ENCODE assay signal across 22 cellular contexts in genomic region chr12:84069699-84070098, GRCh38.
DNase-seq lines count a peak whose midpoint lies in the region; ATAC-seq and TF ChIP-seq lines count a peak whose summit lies in the region.
"Had no signal": no experiment of that assay in that cellular context is flagged by ENCODE, and none has a peak within 500 bp of the region (broad histone marks: within the 10 kb centered on the region; RNA-seq: fewer than 3 reads in every experiment).

No MANE protein-coding gene starts in this region.

- no peak overlapping the region for H2AFZ ChIP-seq in mesenchymal stem cell (ENCODE audit: low read depth, low read length)
- H2AFZ ChIP-seq: GM23338 had no signal

- H3K36me3 ChIP-seq in brain microvascular endothelial cell (replicated peaks) (no peaks in the 10 kb centered on the region), mesenchymal stem cell (ENCODE audit: control insufficient read depth in 1 of 2, insufficient read depth in 2 of 2, low read depth in 1 of 2, low read length in 2 of 2) (no peaks in the 10 kb centered on the region), upper lobe of left lung (no peaks in the 10 kb centered on the region), left ventricle myocardium inferior (no peaks in the 10 kb centered on the region)
- H3K36me3 ChIP-seq: BE2C had no signal

- no peak overlapping the region for H2BK5ac ChIP-seq in mesenchymal stem cell (ENCODE audit: low read depth, low read length, poor library complexity, severe bottlenecking)

- no peak overlapping the region for H3K14ac ChIP-seq in mesenchymal stem cell (ENCODE audit: low read length in 2 of 2)

- WGBS in mesenchymal stem cell = no CpG with 5 or more reads among the region's 1 CpG
- WGBS in upper lobe of left lung, 2 donors = 79 to 84% methylated on average over 1 of the region's 1 CpG

- H3K4me1 ChIP-seq in mesenchymal stem cell (ENCODE audit: control insufficient read depth, insufficient read depth, low read depth, low read length) (no peaks in the 10 kb centered on the region), upper lobe of left lung (no peaks in the 10 kb centered on the region), left ventricle myocardium inferior (no peaks in the 10 kb centered on the region)

- no peak overlapping the region for H4K91ac ChIP-seq in mesenchymal stem cell (ENCODE audit: low read length)

- peaks cover 5% of the 10 kb centered on the region; the same call in 1 of the 2 replicates for H3K36me3 Mint-ChIP-seq in HFFc6 (ENCODE audit: low read depth)
- H3K36me3 Mint-ChIP-seq: CD8-positive, alpha-beta memory T cell had no signal

- no peak overlapping the region for H3K4me2 ChIP-seq in mesenchymal stem cell (ENCODE audit: low read length, poor library complexity, severe bottlenecking)
- H3K4me2 ChIP-seq: GM23338 had no signal

- no peaks in the 10 kb centered on the region for H3K9me3 Mint-ChIP-seq in HFFc6
- H3K9me3 Mint-ChIP-seq: GM23338; T-helper 1 cell treated with Interleukin-12 subunit alpha and Interleukin-12 subunit beta and Interleukin-4 antibody, amounts not matched to agents 30 μg/mL and 1 μg/mL, for 36 hours had no signal

- intact Hi-C loops in left ventricle myocardium inferior (cut with micrococcal nuclease) = no loop called here

- H3K27me3 Mint-ChIP-seq in HFFc6 (ENCODE audit: insufficient read depth) = no peaks in the 10 kb centered on the region
- H3K27me3 Mint-ChIP-seq: CD8-positive, alpha-beta memory T cell had no signal

- no peak overlapping the region for H4K8ac ChIP-seq in mesenchymal stem cell (ENCODE audit: low read length)

- TF ChIP-seq POLR2A in upper lobe of left lung (IDR thresholded peaks at IDR 0.05) = no peak

- H3K9ac ChIP-seq in mesenchymal stem cell (ENCODE audit: low read length) = peak overlapping the region; percentile 67

- no peak overlapping the region for H2BK120ac ChIP-seq in mesenchymal stem cell (ENCODE audit: low read depth, low read length)

- H2AK5ac ChIP-seq in mesenchymal stem cell (ENCODE audit: low read length, severe bottlenecking) = no peak overlapping the region

- H3K27me3 ChIP-seq in brain microvascular endothelial cell (replicated peaks) (no peaks in the 10 kb centered on the region), mesenchymal stem cell (ENCODE audit: control insufficient read depth in 1 of 2, insufficient read depth in 1 of 2, low read length in 2 of 2) (no peaks in the 10 kb centered on the region), upper lobe of left lung (no peaks in the 10 kb centered on the region), left ventricle myocardium inferior (ENCODE audit: low read depth) (no peaks in the 10 kb centered on the region)
- H3K27me3 ChIP-seq: BE2C had no signal

- peak overlapping the region; percentile 70; the same call in 1 of the 2 replicates for H3K4me3 Mint-ChIP-seq in HFFc6
- H3K4me3 Mint-ChIP-seq: CD8-positive, alpha-beta memory T cell; GM23338; T-helper 1 cell treated with Interleukin-12 subunit alpha and Interleukin-12 subunit beta and Interleukin-4 antibody, amounts not matched to agents 30 μg/mL and 1 μg/mL, for 36 hours had no signal

- no peaks in the 10 kb centered on the region for H3K9me3 ChIP-seq in mesenchymal stem cell (ENCODE audit: control insufficient read depth, low read length)
- no peaks in the 10 kb centered on the region for H3K9me3 ChIP-seq in upper lobe of left lung
- peaks cover 7% of the 10 kb centered on the region for H3K9me3 ChIP-seq in left ventricle myocardium inferior (replicated peaks)
- H3K9me3 ChIP-seq: BE2C had no signal

- no peaks in the 10 kb centered on the region for H3K79me1 ChIP-seq in mesenchymal stem cell (replicated peaks; ENCODE audit: low read length, poor library complexity, severe bottlenecking)

- peak; percentile 87 for DNase-seq in EH (ENCODE audit: low read depth)
- peak; percentile 26 for DNase-seq in HFFc6
- no peak for DNase-seq in brain microvascular endothelial cell
- DNase-seq in mesenchymal stem cell = peak; percentile 14
- no peak for DNase-seq in upper lobe of left lung
- no peak for DNase-seq in left ventricle myocardium inferior
- DNase-seq: ACHN; BE2C; CD8-positive, alpha-beta memory T cell; DMS53; KG1; MV-4-11; NCI-H187; NCI-H2107; NCI-H2227 treated with DMSO at 0.1 percent for 48 hours; NCI-H524; SHP77 treated with DMSO at 0.1 percent for 48 hours had no signal

- no peak overlapping the region for H3K4ac ChIP-seq in mesenchymal stem cell (ENCODE audit: low read depth in 1 of 2, low read length in 2 of 2)

- peaks cover 40% of the 10 kb centered on the region for H3K4me1 Mint-ChIP-seq in HFFc6 (ENCODE audit: low read depth)
- H3K4me1 Mint-ChIP-seq: CD8-positive, alpha-beta memory T cell; GM23338 had no signal

- no peak overlapping the region for H2BK12ac ChIP-seq in mesenchymal stem cell (ENCODE audit: low read length in 2 of 2)

- in situ Hi-C loops in brain microvascular endothelial cell (cut with HindIII; ENCODE audit: low pct_ligation_motif_present, low sequenced_read_pairs) = no loop called here

- no peak for TF ChIP-seq CTCF in HFFc6 (IDR thresholded peaks at IDR 0.05)
- TF ChIP-seq CTCF in brain microvascular endothelial cell (IDR thresholded peaks at IDR 0.05; ENCODE audit: low read depth, low read length, missing control alignments) = no peak
- no peak for TF ChIP-seq CTCF in upper lobe of left lung (IDR thresholded peaks at IDR 0.05)
- no peak for TF ChIP-seq CTCF in left ventricle myocardium inferior (IDR thresholded peaks at IDR 0.05; ENCODE audit: borderline replicate concordance)

- H3K4me3 ChIP-seq in brain microvascular endothelial cell (ENCODE audit: low read depth, low read length) = no peak overlapping the region
- no peak overlapping the region for H3K4me3 ChIP-seq in mesenchymal stem cell (ENCODE audit: insufficient read depth in 1 of 2, low read depth in 1 of 2, low read length in 2 of 2)
- no peak overlapping the region for H3K4me3 ChIP-seq in upper lobe of left lung
- H3K4me3 ChIP-seq in left ventricle myocardium inferior = no peak overlapping the region
- H3K4me3 ChIP-seq: GM23338 had no signal

- TF ChIP-seq EP300 in upper lobe of left lung (IDR thresholded peaks at IDR 0.05) = no peak

- H2BK15ac ChIP-seq in mesenchymal stem cell (ENCODE audit: low read depth, poor library complexity, severe bottlenecking) = no peak overlapping the region

- H3K23ac ChIP-seq in mesenchymal stem cell (ENCODE audit: low read length in 2 of 2) = no peak overlapping the region

- ATAC-seq in upper lobe of left lung (ENCODE audit: low FRiP score in 2 of 2) (no peak), GM18873 (IDR thresholded peaks at IDR 0.05; ENCODE audit: low FRiP score, unreplicated experiment) (no peak)
- ATAC-seq: GM23338, HCT116, HepG2 had no signal

- H3K27ac ChIP-seq in brain microvascular endothelial cell (peak overlapping the region; percentile 54), mesenchymal stem cell (ENCODE audit: low read length, poor library complexity, severe bottlenecking) (no peak overlapping the region), upper lobe of left lung (no peak overlapping the region), left ventricle myocardium inferior (replicated peaks) (no peak overlapping the region)

- H3K27ac Mint-ChIP-seq in HFFc6 = peak overlapping the region; percentile 64
- H3K27ac Mint-ChIP-seq: CD8-positive, alpha-beta memory T cell; GM23338; T-helper 1 cell treated with Interleukin-12 subunit alpha and Interleukin-12 subunit beta and Interleukin-4 antibody, amounts not matched to agents 30 μg/mL and 1 μg/mL, for 36 hours had no signal

- no peak overlapping the region for H3K18ac ChIP-seq in mesenchymal stem cell (ENCODE audit: low read depth in 1 of 2, low read length in 2 of 2)

Comparison
In these comparisons a context has a peak if more than half of its experiments do, and no peak if none do; other contexts are left out.
1. DNase-seq: peak in EH (single experiment), HFFc6 (single experiment) and mesenchymal stem cell (single experiment); none in brain microvascular endothelial cell (single experiment), upper lobe of left lung (0 of 2) and left ventricle myocardium inferior (single experiment).